1 cellular context compared by ENCODE assay signal in genomic region chr10:100715445-100716385, GRCh38.
TF ChIP-seq lines count a peak whose summit lies in the region.

No MANE protein-coding gene starts in this region.

TF ChIP-seq in WTC11, 78 proteins besides CTCF, POLR2A, EP300 and RAD21 (continued from another document):
- TF ChIP-seq AFF4 (CRISPR knock-in tag; IDR thresholded peaks at IDR 0.05; ENCODE audit: borderline replicate concordance) = no peak
- TF ChIP-seq ZNF423 (CRISPR knock-in tag; IDR thresholded peaks at IDR 0.05) = no peak
- TF ChIP-seq TP53 (CRISPR knock-in tag; IDR thresholded peaks at IDR 0.05) = no peak
- TF ChIP-seq TCF7 (CRISPR knock-in tag; IDR thresholded peaks at IDR 0.05; ENCODE audit: low read depth) = no peak
- TF ChIP-seq IRF1 (CRISPR knock-in tag; IDR thresholded peaks at IDR 0.05) = no peak
- TF ChIP-seq JUN (CRISPR knock-in tag; IDR thresholded peaks at IDR 0.05) = no peak
- no peak for TF ChIP-seq SOX15 (CRISPR knock-in tag; IDR thresholded peaks at IDR 0.05)
- no peak for TF ChIP-seq ZNF219 (CRISPR knock-in tag; IDR thresholded peaks at IDR 0.05; ENCODE audit: borderline replicate concordance)
- no peak for TF ChIP-seq ZBTB21 (CRISPR knock-in tag; IDR thresholded peaks at IDR 0.05; ENCODE audit: borderline replicate concordance)
- TF ChIP-seq SMAD3 (CRISPR knock-in tag; IDR thresholded peaks at IDR 0.05; ENCODE audit: borderline replicate concordance) = no peak
- TF ChIP-seq PRRX2 (CRISPR knock-in tag; IDR thresholded peaks at IDR 0.05) = no peak
- no peak for TF ChIP-seq PRDM15 (CRISPR knock-in tag; IDR thresholded peaks at IDR 0.05)
- no peak for TF ChIP-seq ZNF416 (CRISPR knock-in tag; IDR thresholded peaks at IDR 0.05)
- no peak for TF ChIP-seq ZNF671 (CRISPR knock-in tag; IDR thresholded peaks at IDR 0.05)
- TF ChIP-seq RELA (CRISPR knock-in tag; IDR thresholded peaks at IDR 0.05; ENCODE audit: borderline replicate concordance) = no peak
- peak; percentile 97; the same call in 1 of the 2 replicates for TF ChIP-seq ESRRA (CRISPR knock-in tag; IDR thresholded peaks at IDR 0.05; ENCODE audit: borderline replicate concordance)
- no peak for TF ChIP-seq CREB1 (CRISPR knock-in tag; IDR thresholded peaks at IDR 0.05)
TF ChIP-seq in WTC11: peak in this region for 3.
